8 cellular contexts compared by ENCODE assay signal in the genomic region with DNA sequence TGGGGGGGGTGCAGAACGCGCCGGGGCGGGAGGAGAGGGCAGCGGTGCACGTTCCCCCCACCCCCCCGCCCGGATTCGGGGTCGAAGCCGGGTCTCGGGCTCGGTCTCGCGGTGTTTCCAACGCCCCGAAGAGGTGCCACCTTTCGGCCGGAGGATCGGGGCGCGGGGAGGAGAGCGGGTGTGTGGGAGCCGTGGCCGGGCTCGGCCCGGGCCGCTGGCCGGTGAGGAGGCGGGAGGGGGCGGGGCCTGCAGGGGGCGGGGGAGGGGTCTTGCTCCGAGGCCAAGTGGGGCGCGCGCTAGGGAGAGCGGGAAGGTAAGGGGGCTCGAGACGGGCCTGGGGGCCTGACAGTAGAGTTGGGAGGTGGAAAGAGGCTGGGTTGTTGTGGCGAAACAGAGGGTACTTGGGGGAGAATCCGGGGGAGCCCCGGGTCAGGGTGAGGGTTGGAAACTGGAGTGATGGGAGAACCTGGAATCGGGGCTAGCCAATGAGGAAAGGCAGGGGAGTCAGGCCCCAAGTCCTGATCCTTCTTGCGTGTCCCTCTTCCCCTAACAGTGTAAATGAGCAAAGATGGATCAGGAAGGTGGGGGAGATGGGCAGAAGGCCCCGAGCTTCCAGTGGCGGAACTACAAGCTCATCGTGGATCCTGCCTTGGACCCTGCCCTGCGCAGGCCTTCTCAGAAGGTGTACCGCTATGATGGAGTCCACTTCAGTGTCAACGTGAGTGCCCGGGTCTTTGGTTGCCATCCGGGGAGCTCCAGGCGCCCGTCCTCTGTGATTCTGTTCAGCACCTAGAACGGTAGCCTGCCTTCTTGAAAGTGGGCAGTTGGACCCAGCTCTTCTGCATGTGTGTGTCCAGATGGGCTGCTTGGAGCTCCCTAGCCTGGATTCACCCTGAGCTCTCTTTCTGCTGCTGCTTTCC. TPM values are rescaled to one million over a fixed set of nuclear protein-coding genes. Genes with fewer than 3 reads are reported as not detected.
DNase-seq lines count a peak whose midpoint lies in the region; ATAC-seq, FAIRE-seq and TF ChIP-seq lines count a peak whose summit lies in the region.

No MANE protein-coding gene starts in this region.

- no peaks in the 10 kb centered on the region for H3K9me3 ChIP-seq in endothelial cell of umbilical vein (replicated peaks; ENCODE audit: control insufficient read depth, insufficient read depth, low read length)
- no peaks in the 10 kb centered on the region for H3K9me3 ChIP-seq in mucosa of stomach (ENCODE audit: control insufficient read depth, low read length)
- no peaks in the 10 kb centered on the region for H3K9me3 ChIP-seq in aorta (ENCODE audit: control insufficient read depth, low read length)

- peaks cover 35% of the 10 kb centered on the region for H3K36me3 Mint-ChIP-seq in T-helper 1 cell treated with Interleukin-12 subunit alpha and Interleukin-12 subunit beta and Interleukin-4 antibody, amounts not matched to agents 30 μg/mL and 1 μg/mL, for 36 hours (ENCODE audit: low read depth)

- H3K9ac ChIP-seq in endothelial cell of umbilical vein (replicated peaks; ENCODE audit: extremely low read depth, insufficient read depth, low read length) = peak overlapping the region; percentile 97
- peak overlapping the region; percentile 59 for H3K9ac ChIP-seq in mucosa of stomach (ENCODE audit: low read length)

- H3K4me1 Mint-ChIP-seq in T-helper 1 cell treated with Interleukin-12 subunit alpha and Interleukin-12 subunit beta and Interleukin-4 antibody, amounts not matched to agents 30 μg/mL and 1 μg/mL, for 36 hours (ENCODE audit: low read depth) = peaks cover 32% of the 10 kb centered on the region

- no peaks in the 10 kb centered on the region for H3K27me3 ChIP-seq in endothelial cell of umbilical vein (ENCODE audit: control insufficient read depth in 2 of 2, insufficient read depth in 2 of 2, low read length in 2 of 2)
- no peaks in the 10 kb centered on the region for H3K27me3 ChIP-seq in mucosa of stomach (ENCODE audit: control insufficient read depth, insufficient read depth, low read length)
- no peaks in the 10 kb centered on the region for H3K27me3 ChIP-seq in aorta (ENCODE audit: control insufficient read depth in 1 of 2, insufficient read depth in 2 of 2, low read length in 1 of 2)

- FAIRE-seq in endothelial cell of umbilical vein (lab: Jason Lieb, UNC) = peak; percentile 15

- dilution Hi-C loops in endothelial cell of umbilical vein (cut with MboI; ENCODE audit: extremely low pct_ligation_motif_present, low sequenced_read_pairs) = no loop called here

- H3K4me1 ChIP-seq in endothelial cell of umbilical vein (ENCODE audit: control insufficient read depth, extremely low read depth, insufficient read depth, low read length) = peaks cover 12% of the 10 kb centered on the region
- H3K4me1 ChIP-seq in mucosa of stomach (ENCODE audit: control insufficient read depth, insufficient read depth, low read length) = peaks cover 14% of the 10 kb centered on the region
- H3K4me1 ChIP-seq in aorta (ENCODE audit: control insufficient read depth in 1 of 2, insufficient read depth in 2 of 2, low read length in 2 of 2) = no peaks in the 10 kb centered on the region

- H3K36me3 ChIP-seq in endothelial cell of umbilical vein (ENCODE audit: control insufficient read depth in 2 of 2, extremely low read depth in 1 of 2, insufficient read depth in 2 of 2, low read length in 2 of 2) (peaks cover 23 to 26% of the 10 kb centered on the region in 2 experiments), mucosa of stomach (ENCODE audit: control insufficient read depth, insufficient read depth, low read length) (peaks cover 5% of the 10 kb centered on the region), aorta (ENCODE audit: control insufficient read depth in 1 of 2, insufficient read depth in 2 of 2, low read length in 1 of 2) (peaks cover 0 to 6% of the 10 kb centered on the region in 2 donors)

- H4K20me1 ChIP-seq in endothelial cell of umbilical vein (replicated peaks; ENCODE audit: control insufficient read depth, extremely low read depth, insufficient read depth, low read length) = no peaks in the 10 kb centered on the region

- TF ChIP-seq POLR2A in endothelial cell of umbilical vein (IDR thresholded peaks at IDR 0.05; ENCODE audit: low read depth, low read length) = no peak

- peak overlapping the region; percentile 94 for H3K4me3 Mint-ChIP-seq in T-helper 1 cell treated with Interleukin-12 subunit alpha and Interleukin-12 subunit beta and Interleukin-4 antibody, amounts not matched to agents 30 μg/mL and 1 μg/mL, for 36 hours

- DNase-seq in COR-L47 (lab: John Stamatoyannopoulos, UW) (peak; percentile 18), endothelial cell of umbilical vein (ENCODE audit: low read depth, low spot score) (peak; percentile 34), aorta (peak; percentile 49 to 88), AG20443 (ENCODE audit: low spot score) (no peak)

- H3K9me1 ChIP-seq in endothelial cell of umbilical vein (replicated peaks; ENCODE audit: control insufficient read depth, extremely low read depth, insufficient read depth, low read length) = no peaks in the 10 kb centered on the region

- no TSS peak for BruUV-seq in endothelial cell of umbilical vein (replicated peaks; lab: Mats Ljungman, UMichigan)

- H3K4me2 ChIP-seq in endothelial cell of umbilical vein (ENCODE audit: insufficient read depth, low read length) = peak overlapping the region; percentile 75

- CTCF ChIA-PET in endothelial cell of umbilical vein (lab: Charles Lee) = interaction anchor here (1.0 kb wide), 2 partner anchors 114 to 911 kb away, joined by 3 to 4 read pairs; no protein-coding TSS in a partner anchor

- 11 to 14% methylated on average over 39 to 55 of the region's 55 CpGs for WGBS in aorta, 2 donors

- H3K27ac ChIP-seq in endothelial cell of umbilical vein (ENCODE audit: insufficient read depth, low read depth, low read length) = peak overlapping the region; percentile 100
- H3K27ac ChIP-seq in aorta (ENCODE audit: low read depth in 1 of 2, low read length in 2 of 2) = peak overlapping the region in 1 of 2 donors; percentile 92

- POLR2A ChIA-PET in endothelial cell of umbilical vein (lab: Charles Lee) = no interaction called here

- intact Hi-C loops in endothelial cell of umbilical vein (cut with micrococcal nuclease) = no loop called here
- intact Hi-C loops in aorta (cut with DNase I) = loop anchor here in 1 of 2 donors (10.0 kb wide), 1 partner anchor 116 kb away; a partner anchor contains a TSS

- H3K4me3 ChIP-seq in endothelial cell of umbilical vein (replicated peaks in 1 of 3; ENCODE audit: insufficient read depth in 1 of 3, low read depth in 1 of 3, low read length in 3 of 3) (peak overlapping the region; percentile 33 to 67 (median 54)), mucosa of stomach (ENCODE audit: low read length) (no peak overlapping the region), aorta (ENCODE audit: low read length in 2 of 2) (peak overlapping the region; percentile 68 to 97)

- H3K79me2 ChIP-seq in endothelial cell of umbilical vein (ENCODE audit: control insufficient read depth, insufficient read depth, low read length) = peaks cover 14% of the 10 kb centered on the region

- H2AFZ ChIP-seq in endothelial cell of umbilical vein (ENCODE audit: low read depth, low read length) = no peak overlapping the region

- no peaks in the 10 kb centered on the region for H3K9me3 Mint-ChIP-seq in T-helper 1 cell treated with Interleukin-12 subunit alpha and Interleukin-12 subunit beta and Interleukin-4 antibody, amounts not matched to agents 30 μg/mL and 1 μg/mL, for 36 hours

- peak overlapping the region; percentile 91 for H3K27ac Mint-ChIP-seq in T-helper 1 cell treated with Interleukin-12 subunit alpha and Interleukin-12 subunit beta and Interleukin-4 antibody, amounts not matched to agents 30 μg/mL and 1 μg/mL, for 36 hours

- H3K27me3 Mint-ChIP-seq in T-helper 1 cell treated with Interleukin-12 subunit alpha and Interleukin-12 subunit beta and Interleukin-4 antibody, amounts not matched to agents 30 μg/mL and 1 μg/mL, for 36 hours (ENCODE audit: low read depth) = no peaks in the 10 kb centered on the region

- TF ChIP-seq CTCF in endothelial cell of umbilical vein (IDR thresholded peaks at IDR 0.05; ENCODE audit: extremely low read depth in 1 of 2, insufficient read depth in 1 of 2, low read depth in 1 of 2, low read length in 2 of 2) = no peak

- ATAC-seq in GM19324 (IDR thresholded peaks at IDR 0.05; ENCODE audit: low FRiP score, unreplicated experiment) (peak; percentile 18), HG03280 (IDR thresholded peaks at IDR 0.05; ENCODE audit: unreplicated experiment) (peak; percentile 28), aorta (ENCODE audit: low FRiP score) (no peak)

RNA-seq across cellular contexts. Expression of a gene that starts 0.9 kb away (rescaled TPM):
- total RNA-seq in endothelial cell of umbilical vein (21.3 and 25.6 TPM in 2 replicates), aorta (10 to 100 TPM; 16.4 to 19.7 TPM)
- polyA plus RNA-seq in endothelial cell of umbilical vein (3.4 and 3.5 TPM in 2 replicates), aorta (1 to 10 TPM; 4.4 to 9.7 TPM)
- 4.5 and 4.9 TPM in 2 replicates for polyA plus RNA-seq in endothelial cell of umbilical vein (2011; cell fraction: cytosol; rRNA removed)
- 14.1 and 16.1 TPM in 2 replicates for polyA plus RNA-seq in endothelial cell of umbilical vein (2011; cell fraction: nucleus; rRNA removed)
- polyA plus RNA-seq in endothelial cell of umbilical vein (2012) = 12.3 and 20.5 TPM in 2 replicates
- polyA minus RNA-seq in endothelial cell of umbilical vein = 4.2 and 8.2 TPM in 2 replicates
- 7.9 TPM for polyA minus RNA-seq in endothelial cell of umbilical vein (2011; cell fraction: cytosol; rRNA and poly(A)+ RNA removed)
- polyA minus RNA-seq in endothelial cell of umbilical vein (2011; cell fraction: nucleus; rRNA and poly(A)+ RNA removed) = 7.6 and 11.5 TPM in 2 replicates

RNA-seq across cellular contexts. Expression of a gene that starts 9.6 kb away (rescaled TPM):
- total RNA-seq in endothelial cell of umbilical vein (17.0 and 17.6 TPM in 2 replicates), aorta (10 to 100 TPM; 11.8 to 21.7 TPM)
- polyA plus RNA-seq in endothelial cell of umbilical vein (25.4 and 33.9 TPM in 2 replicates), aorta (10 to 100 TPM in 1 of 2 donors, 1 to 10 TPM in 1; 9.1 to 20.8 TPM)
- polyA plus RNA-seq in endothelial cell of umbilical vein (2011; cell fraction: cytosol; rRNA removed) = 15.8 and 17.9 TPM in 2 replicates
- 9.4 and 10.3 TPM in 2 replicates for polyA plus RNA-seq in endothelial cell of umbilical vein (2011; cell fraction: nucleus; rRNA removed)
- 6.0 and 7.1 TPM in 2 replicates for polyA plus RNA-seq in endothelial cell of umbilical vein (2012)
- 18.3 and 23.1 TPM in 2 replicates for polyA minus RNA-seq in endothelial cell of umbilical vein
- polyA minus RNA-seq in endothelial cell of umbilical vein (2011; cell fraction: cytosol; rRNA and poly(A)+ RNA removed) = 6.0 TPM
- 6.1 and 6.9 TPM in 2 replicates for polyA minus RNA-seq in endothelial cell of umbilical vein (2011; cell fraction: nucleus; rRNA and poly(A)+ RNA removed)

RNA-seq across cellular contexts. Expression of a gene that starts 26.6 kb away (rescaled TPM):
- total RNA-seq in endothelial cell of umbilical vein (2.9 and 3.5 TPM in 2 replicates), aorta (10 to 100 TPM; 13.6 to 31.3 TPM)
- polyA plus RNA-seq in endothelial cell of umbilical vein (4.8 and 6.3 TPM in 2 replicates), aorta (10 to 100 TPM in 1 of 2 donors, 1 to 10 TPM in 1; 8.6 to 10.4 TPM)
- polyA plus RNA-seq in endothelial cell of umbilical vein (2011; cell fraction: cytosol; rRNA removed) = 2.0 and 2.9 TPM in 2 replicates
- 2.9 and 4.8 TPM in 2 replicates for polyA plus RNA-seq in endothelial cell of umbilical vein (2011; cell fraction: nucleus; rRNA removed)
- 1.5 and 3.0 TPM in 2 replicates for polyA plus RNA-seq in endothelial cell of umbilical vein (2012)
- 1.9 and 4.0 TPM in 2 replicates for polyA minus RNA-seq in endothelial cell of umbilical vein
- 5.8 TPM for polyA minus RNA-seq in endothelial cell of umbilical vein (2011; cell fraction: cytosol; rRNA and poly(A)+ RNA removed)
- 0.87 and 1.0 TPM in 2 replicates for polyA minus RNA-seq in endothelial cell of umbilical vein (2011; cell fraction: nucleus; rRNA and poly(A)+ RNA removed)

RNA-seq across cellular contexts. Expression of a gene that starts 35.1 kb away (rescaled TPM):
- total RNA-seq in endothelial cell of umbilical vein = 37.3 and 38.0 TPM in 2 replicates
- polyA plus RNA-seq in endothelial cell of umbilical vein = 22.1 and 29.5 TPM in 2 replicates
- 13.4 and 18.6 TPM in 2 replicates for polyA plus RNA-seq in endothelial cell of umbilical vein (2011; cell fraction: cytosol; rRNA removed)
- 31.4 and 32.2 TPM in 2 replicates for polyA plus RNA-seq in endothelial cell of umbilical vein (2011; cell fraction: nucleus; rRNA removed)
- 17.7 and 23.7 TPM in 2 replicates for polyA plus RNA-seq in endothelial cell of umbilical vein (2012)
- 11.8 and 14.3 TPM in 2 replicates for polyA minus RNA-seq in endothelial cell of umbilical vein
- 12.2 TPM for polyA minus RNA-seq in endothelial cell of umbilical vein (2011; cell fraction: cytosol; rRNA and poly(A)+ RNA removed)
- polyA minus RNA-seq in endothelial cell of umbilical vein (2011; cell fraction: nucleus; rRNA and poly(A)+ RNA removed) = 6.3 and 13.9 TPM in 2 replicates
- total RNA-seq in aorta = 10 to 100 TPM; 14.7 to 22.7 TPM
- polyA plus RNA-seq in aorta = 10 to 100 TPM in 1 of 2 donors, 1 to 10 TPM in 1; 4.3 to 11.6 TPM

RNA-seq across cellular contexts. Expression of a gene that starts 52.0 kb away (rescaled TPM):
- total RNA-seq in endothelial cell of umbilical vein (0.07 and 0.11 TPM in 2 replicates), aorta (under 1 TPM; 0.84 to 0.93 TPM)
- polyA plus RNA-seq in endothelial cell of umbilical vein (0.14 and 0.21 TPM in 2 replicates), aorta (1 to 10 TPM in 1 of 2 donors, under 1 TPM in 1; 0.13 to 2.2 TPM)
- 0.12 and 0.18 TPM in 2 replicates for polyA plus RNA-seq in endothelial cell of umbilical vein (2011; cell fraction: cytosol; rRNA removed)
- 0.84 and 0.97 TPM in 2 replicates for polyA plus RNA-seq in endothelial cell of umbilical vein (2011; cell fraction: nucleus; rRNA removed)
- polyA plus RNA-seq in endothelial cell of umbilical vein (2012) = 0.10 and 0.24 TPM in 2 replicates
- 0.10 TPM in 1 of 2 replicates, not detected in the other for polyA minus RNA-seq in endothelial cell of umbilical vein
- 0.51 TPM for polyA minus RNA-seq in endothelial cell of umbilical vein (2011; cell fraction: cytosol; rRNA and poly(A)+ RNA removed)
- polyA minus RNA-seq in endothelial cell of umbilical vein (2011; cell fraction: nucleus; rRNA and poly(A)+ RNA removed) = 0.29 and 0.67 TPM in 2 replicates
